Comparison of ENCODE assay signal across 26 cellular contexts in the genomic region with DNA sequence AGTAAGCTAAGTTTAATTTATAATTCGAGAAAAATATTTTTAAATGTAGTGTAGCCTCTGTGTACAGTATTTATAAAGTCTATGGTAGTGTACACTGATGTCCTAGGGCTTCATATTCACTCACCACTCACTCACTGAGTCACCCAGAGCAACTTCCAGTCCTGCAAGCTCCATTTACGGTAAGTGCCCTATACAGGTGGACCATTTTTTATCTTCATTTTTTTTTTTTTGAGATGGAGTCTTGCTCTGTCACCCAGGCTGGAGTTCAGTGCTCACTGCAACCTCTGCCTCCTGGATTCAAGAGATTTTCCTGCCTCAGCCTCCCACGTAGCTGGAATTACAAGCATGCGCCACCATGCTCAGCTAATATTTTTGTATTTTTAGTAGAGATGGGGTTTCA.
DNase-seq lines count a peak whose midpoint lies in the region; ATAC-seq, FAIRE-seq and TF ChIP-seq lines count a peak whose summit lies in the region.
"Had no signal": no experiment of that assay in that cellular context is flagged by ENCODE, and none has a peak within 500 bp of the region (broad histone marks: within the 10 kb centered on the region; RNA-seq: fewer than 3 reads in every experiment).

No MANE protein-coding gene starts in this region.

- POLR2A ChIA-PET in PC-3 (lab: Charles Lee; ENCODE audit: unreplicated experiment) = no interaction called here

- H3K4me2 ChIP-seq in PC-3 (ENCODE audit: low read length) = no peak overlapping the region
- H3K4me2 ChIP-seq: BLaER1 had no signal

- no peaks in the 10 kb centered on the region for H3K9me2 ChIP-seq in PC-3 (replicated peaks; ENCODE audit: low read length)

- DNase-seq in PC-3 = peak; percentile 21
- DNase-seq in bronchial epithelial cell (ENCODE audit: low read depth) = peak; percentile 12
- DNase-seq in islet precursor cell = peak; percentile 13
- no peak for DNase-seq in stimulated activated naive CD8-positive, alpha-beta T cell treated with anti-CD3 and anti-CD28 coated beads, Interleukin-15, Interleukin-2, amounts not matched to agents 100 U/mL and 50 U/mL, for 24 hours
- no peak for DNase-seq in NCI-H1436 treated with DMSO at 0.1 percent for 48 hours (lab: John Stamatoyannopoulos, UW)
- DNase-seq: 8988T; ACHN; BE2C; C1 segment of cervical spinal cord; CD4-positive, alpha-beta memory T cell; CD4-positive, CD25-positive, alpha-beta regulatory T cell; CD8-positive, alpha-beta memory T cell; COR-L47; DMS 273 treated with DMSO at 0.1 percent for 48 hours; DMS153; DMS53; DMS79; DND-41; EL; GDM1 had no signal

- no peak overlapping the region for H3K27ac ChIP-seq in PC-3 (ENCODE audit: low read length)
- H3K27ac ChIP-seq: BLaER1 had no signal

- H3F3A ChIP-seq in PC-3 (ENCODE audit: low read length, unreplicated experiment) = no peaks in the 10 kb centered on the region

- H3K4me3 ChIP-seq in PC-3 (ENCODE audit: low read length) = no peak overlapping the region
- H3K4me3 ChIP-seq in bronchial epithelial cell (ENCODE audit: low read depth, low read length) = no peak overlapping the region
- H3K4me3 ChIP-seq: BLaER1, GM12878 had no signal

- TF ChIP-seq CTCF in PC-3 (conservative IDR thresholded peaks at IDR 0.05; ENCODE audit: low read depth, low read length) = no peak
- TF ChIP-seq CTCF in bronchial epithelial cell (IDR thresholded peaks at IDR 0.05; ENCODE audit: insufficient read depth, low read length, severe bottlenecking) = no peak

- no peak overlapping the region for H2AFZ ChIP-seq in PC-3 (ENCODE audit: low read length)

- no peak for FAIRE-seq in bronchial epithelial cell (lab: Jason Lieb, UNC)
- FAIRE-seq: A204.1, GM12878, GM12892, GM18507 had no signal

- CTCF ChIA-PET in PC-3 (lab: Charles Lee) = no interaction called here

- H3K9me3 ChIP-seq in PC-3 (ENCODE audit: low read length) = no peaks in the 10 kb centered on the region
- H3K9me3 ChIP-seq: BE2C, BLaER1 had no signal

- no peak overlapping the region for H3K9ac ChIP-seq in PC-3 (ENCODE audit: low read length)
- H3K9ac ChIP-seq: BLaER1 had no signal

- BruUV-seq in PC-3 (replicated peaks; lab: Mats Ljungman, UMichigan) = no TSS peak

- no peaks in the 10 kb centered on the region for H4K20me1 ChIP-seq in PC-3 (ENCODE audit: low read length)
- H4K20me1 ChIP-seq: BLaER1 had no signal

- intact Hi-C loops in PC-3 (cut with micrococcal nuclease) = no loop called here

- H3K36me3 ChIP-seq in PC-3 (ENCODE audit: low read depth, low read length) (no peaks in the 10 kb centered on the region), bronchial epithelial cell (ENCODE audit: control insufficient read depth, insufficient read depth, low read length) (no peaks in the 10 kb centered on the region)
- H3K36me3 ChIP-seq: BE2C, BLaER1 had no signal

- no peaks in the 10 kb centered on the region for H3K79me2 ChIP-seq in PC-3 (ENCODE audit: low read length)

- ATAC-seq in PC-3 (no peak), HG03520 (IDR thresholded peaks at IDR 0.05; ENCODE audit: unreplicated experiment) (no peak)
- ATAC-seq in stimulated activated naive CD8-positive, alpha-beta T cell treated with anti-CD3 and anti-CD28 coated beads, Interleukin-15, Interleukin-2, amounts not matched to agents 100 U/mL and 50 U/mL, for 24 hours = no peak
- ATAC-seq: GM12878 had no signal

- no peaks in the 10 kb centered on the region for H3K4me1 ChIP-seq in PC-3 (ENCODE audit: insufficient read depth, low read length)
- H3K4me1 ChIP-seq: BE2C, BLaER1 had no signal

- H3K27me3 ChIP-seq in PC-3 (ENCODE audit: low read length) = no peaks in the 10 kb centered on the region
- H3K27me3 ChIP-seq in bronchial epithelial cell (ENCODE audit: control insufficient read depth, insufficient read depth, low read length) = no peaks in the 10 kb centered on the region
- H3K27me3 ChIP-seq: BE2C, BLaER1 had no signal

Comparison
In these comparisons a context has a peak if more than half of its experiments do, and no peak if none do; other contexts are left out.
1. DNase-seq: peak in PC-3 (single experiment), bronchial epithelial cell (single experiment) and islet precursor cell (single experiment); none in stimulated activated naive CD8-positive, alpha-beta T cell treated with anti-CD3 and anti-CD28 coated beads, Interleukin-15, Interleukin-2, amounts not matched to agents 100 U/mL and 50 U/mL, for 24 hours (single experiment) and NCI-H1436 treated with DMSO at 0.1 percent for 48 hours (single experiment).